9 cellular contexts compared by ENCODE assay signal in the genomic region with DNA sequence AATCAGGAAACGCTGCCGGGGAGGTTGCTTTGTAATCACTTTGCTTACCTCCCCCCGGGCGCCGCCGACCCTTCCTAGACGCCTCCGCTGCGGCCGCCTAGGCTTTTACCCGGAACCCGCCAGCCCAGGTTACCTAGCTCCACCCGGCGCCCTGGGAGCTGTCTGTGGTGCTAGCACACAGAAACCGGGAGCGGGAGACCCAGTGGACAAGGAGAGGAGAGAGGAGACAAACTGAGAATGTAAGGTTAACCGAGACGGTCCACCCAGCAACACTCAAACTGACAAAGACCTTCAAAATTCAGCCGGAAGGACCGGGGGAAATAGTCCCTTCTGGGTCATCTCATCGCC. TPM values are rescaled to one million over a fixed set of nuclear protein-coding genes. Genes with fewer than 3 reads are reported as not detected.
DNase-seq lines count a peak whose midpoint lies in the region; ATAC-seq, FAIRE-seq and TF ChIP-seq lines count a peak whose summit lies in the region.
"Had no signal": no experiment of that assay in that cellular context is flagged by ENCODE, and none has a peak within 500 bp of the region (broad histone marks: within the 10 kb centered on the region; RNA-seq: fewer than 3 reads in every experiment).

No MANE protein-coding gene starts in this region.

- CTCF ChIA-PET in HCT116 (lab: Charles Lee): interaction anchor here (1.7 kb wide), 1 partner anchor 14 kb away, joined by 7 read pairs; no protein-coding TSS in a partner anchor

- H3K79me2 ChIP-seq in HCT116 (ENCODE audit: insufficient read depth, low read length): no peaks in the 10 kb centered on the region

- in situ Hi-C loops in gastrocnemius medialis (cut with MboI; ENCODE audit: low sequenced_read_pairs in 4 of 4): loop anchor here in 1 of 4 donors (25.0 kb wide), 1 partner anchor 255 kb away; no protein-coding TSS in a partner anchor

- POLR2A ChIA-PET in HCT116 (lab: Charles Lee): no interaction called here

- no peaks in the 10 kb centered on the region for H4K20me1 ChIP-seq in HCT116 (ENCODE audit: insufficient read depth)

- RAD21 ChIA-PET in HCT116 (lab: Charles Lee; ENCODE audit: low non-redundant PET in 1 of 2, low total read pairs in 2 of 2, uncharacterized antibody in 2 of 2, unreplicated experiment in 2 of 2): no interaction called here

- H3K9me3 ChIP-seq in HCT116 (ENCODE audit: control insufficient read depth in 1 of 2, insufficient read depth in 1 of 2, low read depth in 1 of 2, low read length in 2 of 2) (no peaks in the 10 kb centered on the region), left ventricle myocardium inferior (replicated peaks) (no peaks in the 10 kb centered on the region), gastrocnemius medialis (no peaks in the 10 kb centered on the region), tibial nerve (no peaks in the 10 kb centered on the region)

- BruUV-seq in HCT116 (replicated peaks; lab: Mats Ljungman, UMichigan): no TSS peak

- ATAC-seq in HCT116: no peak
- ATAC-seq in gastrocnemius medialis: no peak

- TF ChIP-seq POLR2A in HCT116 (IDR thresholded peaks at IDR 0.05; ENCODE audit: borderline replicate concordance, extremely low read depth, insufficient read depth, insufficient read length) (no peak), gastrocnemius medialis (IDR thresholded peaks at IDR 0.05) (no peak), tibial nerve (IDR thresholded peaks at IDR 0.05) (no peak)

- WGBS in tibial nerve, 2 donors: 2% methylated on average over 21 of the region's 21 CpGs

- intact Hi-C loops in HCT116 (cut with micrococcal nuclease) (no loop called here), left ventricle myocardium inferior (cut with micrococcal nuclease) (no loop called here), gastrocnemius medialis (cut with DNase I; ENCODE audit: low total_unique reads) (no loop called here)

- no peak overlapping the region for H3K27ac ChIP-seq in HCT116 (ENCODE audit: low read depth, low read length)
- H3K27ac ChIP-seq in left ventricle myocardium inferior (replicated peaks): no peak overlapping the region
- no peak overlapping the region for H3K27ac ChIP-seq in gastrocnemius medialis
- H3K27ac ChIP-seq in tibial nerve: no peak overlapping the region
- H3K27ac ChIP-seq: skin epidermis had no signal

- no peak for TF ChIP-seq RAD21 in HCT116 (IDR thresholded peaks at IDR 0.05; ENCODE audit: low read depth)

- no peak for TF ChIP-seq EP300 in tibial nerve (IDR thresholded peaks at IDR 0.05)

- H3K36me3 ChIP-seq in HCT116 (ENCODE audit: control insufficient read depth in 1 of 2, insufficient read depth in 2 of 2, low read length in 2 of 2) (no peaks in the 10 kb centered on the region), left ventricle myocardium inferior (no peaks in the 10 kb centered on the region), gastrocnemius medialis (no peaks in the 10 kb centered on the region), tibial nerve (no peaks in the 10 kb centered on the region)

- DNase-seq in HCT116 (ENCODE audit: low read depth, low spot score): no peak
- peak; percentile 48 for DNase-seq in T1000 (lab: John Stamatoyannopoulos, UW)
- DNase-seq in left ventricle myocardium inferior: no peak
- DNase-seq in gastrocnemius medialis: no peak
- DNase-seq in tibial nerve (ENCODE audit: low spot score in 2 of 2): no peak
- DNase-seq in GM19239 (ENCODE audit: insufficient read length, low spot score): no peak
- DNase-seq in NCI-H2107 treated with DMSO at 0.1 percent for 48 hours (lab: John Stamatoyannopoulos, UW; ENCODE audit: unreplicated experiment): no peak
- no peak for DNase-seq in activated CD4-positive, alpha-beta T cell treated with anti-CD3 and anti-CD28 coated beads for 4 hours

- H3K9ac ChIP-seq in HCT116 (ENCODE audit: low read length): no peak overlapping the region

- no peaks in the 10 kb centered on the region for H3K9me2 ChIP-seq in HCT116 (ENCODE audit: insufficient read depth)

- H3K4me2 ChIP-seq in HCT116 (ENCODE audit: low read length): no peak overlapping the region

- H3K27me3 ChIP-seq in HCT116 (ENCODE audit: insufficient read depth, low read length): peaks cover 18% of the 10 kb centered on the region; the same call in 1 of the 2 replicates
- peaks cover 100% of the 10 kb centered on the region for H3K27me3 ChIP-seq in left ventricle myocardium inferior (ENCODE audit: low read depth)
- H3K27me3 ChIP-seq in gastrocnemius medialis: peaks cover 94 to 98% (median 97%) of the 10 kb centered on the region in 3 donors
- H3K27me3 ChIP-seq in tibial nerve: peaks cover 13 to 97% of the 10 kb centered on the region in 2 donors

- no peak overlapping the region for H2AFZ ChIP-seq in HCT116 (ENCODE audit: low read depth, low read length, poor library complexity, severe bottlenecking)

- FAIRE-seq in GM19239 (lab: Jason Lieb, UNC): no peak

- no peak overlapping the region for H3K4me3 ChIP-seq in HCT116 (replicated peaks in 1 of 2; ENCODE audit: low read depth in 1 of 2, low read length in 2 of 2)
- H3K4me3 ChIP-seq in left ventricle myocardium inferior: peak overlapping the region; percentile 58
- peak overlapping the region in 3 of 4 donors; percentile 18 to 56 (median 32) for H3K4me3 ChIP-seq in gastrocnemius medialis
- peak overlapping the region in 1 of 4 donors; percentile 36 for H3K4me3 ChIP-seq in tibial nerve

- H3K4me1 ChIP-seq in HCT116 (ENCODE audit: control insufficient read depth in 1 of 2, insufficient read depth in 2 of 2, low read length in 2 of 2) (no peaks in the 10 kb centered on the region), left ventricle myocardium inferior (peaks cover 23% of the 10 kb centered on the region), gastrocnemius medialis (peaks cover 11 to 19% of the 10 kb centered on the region in 2 donors), tibial nerve (peaks cover 0 to 40% (median 10%) of the 10 kb centered on the region in 4 donors)

- TF ChIP-seq CTCF in HCT116 (IDR thresholded peaks at IDR 0.05 in 2 of 3, conservative IDR thresholded peaks at IDR 0.05 in 1 of 3; ENCODE audit: borderline replicate concordance in 1 of 3, insufficient read depth in 1 of 3, low read depth in 2 of 3, low read length in 2 of 3): no peak
- TF ChIP-seq CTCF in left ventricle myocardium inferior (IDR thresholded peaks at IDR 0.05; ENCODE audit: borderline replicate concordance): no peak
- TF ChIP-seq CTCF in gastrocnemius medialis (IDR thresholded peaks at IDR 0.05 in 4 of 5, conservative IDR thresholded peaks at IDR 0.05 in 1 of 5): no peak
- no peak for TF ChIP-seq CTCF in tibial nerve (IDR thresholded peaks at IDR 0.05)

TF ChIP-seq in HCT116, 20 proteins besides CTCF, POLR2A, EP300 and RAD21:
- TF ChIP-seq, protein P1, sequence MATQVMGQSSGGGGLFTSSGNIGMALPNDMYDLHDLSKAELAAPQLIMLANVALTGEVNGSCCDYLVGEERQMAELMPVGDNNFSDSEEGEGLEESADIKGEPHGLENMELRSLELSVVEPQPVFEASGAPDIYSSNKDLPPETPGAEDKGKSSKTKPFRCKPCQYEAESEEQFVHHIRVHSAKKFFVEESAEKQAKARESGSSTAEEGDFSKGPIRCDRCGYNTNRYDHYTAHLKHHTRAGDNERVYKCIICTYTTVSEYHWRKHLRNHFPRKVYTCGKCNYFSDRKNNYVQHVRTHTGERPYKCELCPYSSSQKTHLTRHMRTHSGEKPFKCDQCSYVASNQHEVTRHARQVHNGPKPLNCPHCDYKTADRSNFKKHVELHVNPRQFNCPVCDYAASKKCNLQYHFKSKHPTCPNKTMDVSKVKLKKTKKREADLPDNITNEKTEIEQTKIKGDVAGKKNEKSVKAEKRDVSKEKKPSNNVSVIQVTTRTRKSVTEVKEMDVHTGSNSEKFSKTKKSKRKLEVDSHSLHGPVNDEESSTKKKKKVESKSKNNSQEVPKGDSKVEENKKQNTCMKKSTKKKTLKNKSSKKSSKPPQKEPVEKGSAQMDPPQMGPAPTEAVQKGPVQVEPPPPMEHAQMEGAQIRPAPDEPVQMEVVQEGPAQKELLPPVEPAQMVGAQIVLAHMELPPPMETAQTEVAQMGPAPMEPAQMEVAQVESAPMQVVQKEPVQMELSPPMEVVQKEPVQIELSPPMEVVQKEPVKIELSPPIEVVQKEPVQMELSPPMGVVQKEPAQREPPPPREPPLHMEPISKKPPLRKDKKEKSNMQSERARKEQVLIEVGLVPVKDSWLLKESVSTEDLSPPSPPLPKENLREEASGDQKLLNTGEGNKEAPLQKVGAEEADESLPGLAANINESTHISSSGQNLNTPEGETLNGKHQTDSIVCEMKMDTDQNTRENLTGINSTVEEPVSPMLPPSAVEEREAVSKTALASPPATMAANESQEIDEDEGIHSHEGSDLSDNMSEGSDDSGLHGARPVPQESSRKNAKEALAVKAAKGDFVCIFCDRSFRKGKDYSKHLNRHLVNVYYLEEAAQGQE (IDR thresholded peaks at IDR 0.05; ENCODE audit: low read depth): peak; percentile 32
- no peak for TF ChIP-seq ZNF274 (IDR thresholded peaks at IDR 0.05; ENCODE audit: low read depth, low read length)

RNA-seq across cellular contexts. Expression of gene BARHL2, which starts 9.8 kb away (rescaled TPM):
- total RNA-seq in HCT116 (2021; ENCODE audit: unreplicated experiment) (not detected), left ventricle myocardium inferior (not detected), gastrocnemius medialis (not detected), tibial nerve (not detected)
- polyA plus RNA-seq in HCT116 (2012): not detected in 2 replicates

Comparison
In these comparisons a context has a peak if more than half of its experiments do, and no peak if none do; other contexts are left out.
1. H3K4me3 ChIP-seq: peak in left ventricle myocardium inferior (single experiment) and gastrocnemius medialis (3 of 4); none in HCT116 (0 of 2).